ENCODE assay signal across 8 cellular contexts in genomic region chr12:26651566-26652188, GRCh38.
A peak's percentile ranks its signal among the peaks of the same experiment; 100 is the strongest.
DNase-seq lines count a peak whose midpoint lies in the region; ATAC-seq and TF ChIP-seq lines count a peak whose summit lies in the region.

No MANE protein-coding gene starts in this region.

- H3K27me3 Mint-ChIP-seq in immature natural killer cell (ENCODE audit: low read depth in 3 of 3): no peaks in the 10 kb centered on the region

- no peak overlapping the region for H3K4me3 Mint-ChIP-seq in immature natural killer cell

- DNase-seq in NCI-H345 (lab: John Stamatoyannopoulos, UW) (peak; percentile 22), NCI-H345 treated with DMSO at 0.1 percent for 48 hours (lab: John Stamatoyannopoulos, UW; ENCODE audit: unreplicated experiment) (no peak), RPMI8226 (peak; percentile 61), breast epithelium (ENCODE audit: low spot score in 2 of 2) (peak in 1 of 2 donors; percentile 35), immature natural killer cell (peak; percentile 15 to 20 (median 19))
- DNase-seq in stimulated activated CD4-positive, alpha-beta T cell treated with anti-CD3 and anti-CD28 coated beads, Interleukin-1b, Interleukin-23, amount 100 ng/mL, for 48 hours: peak; percentile 30

- H3K4me1 ChIP-seq in breast epithelium: no peaks in the 10 kb centered on the region

- ATAC-seq in HG02884 (IDR thresholded peaks at IDR 0.05; ENCODE audit: unreplicated experiment): no peak

- intact Hi-C loops in breast epithelium (cut with DNase I; ENCODE audit: low total_unique reads): no loop called here

- H3K9me3 ChIP-seq in breast epithelium: peaks cover 0 to 3% of the 10 kb centered on the region in 2 donors

- no peak overlapping the region for H3K27ac ChIP-seq in breast epithelium

- no peak for TF ChIP-seq POLR2A in breast epithelium (IDR thresholded peaks at IDR 0.05)

- no peak overlapping the region for H3K27ac Mint-ChIP-seq in immature natural killer cell

- no peaks in the 10 kb centered on the region for H3K4me1 Mint-ChIP-seq in immature natural killer cell

- peaks cover 0 to 8% (median 2%) of the 10 kb centered on the region in 6 donors for H3K9me3 Mint-ChIP-seq in immature natural killer cell

- TF ChIP-seq CTCF in LNCAP (IDR thresholded peaks at IDR 0.05): peak; percentile 78
- peak; percentile 68 to 84 (median 73) for TF ChIP-seq CTCF in breast epithelium (IDR thresholded peaks at IDR 0.05)

- H3K36me3 ChIP-seq in breast epithelium: no peaks in the 10 kb centered on the region

- no peaks in the 10 kb centered on the region for H3K27me3 ChIP-seq in breast epithelium

- no peak overlapping the region for H3K4me3 ChIP-seq in breast epithelium

- H3K36me3 Mint-ChIP-seq in immature natural killer cell: peaks cover 52 to 74% (median 53%) of the 10 kb centered on the region in 3 donors
